In the genomic region with DNA sequence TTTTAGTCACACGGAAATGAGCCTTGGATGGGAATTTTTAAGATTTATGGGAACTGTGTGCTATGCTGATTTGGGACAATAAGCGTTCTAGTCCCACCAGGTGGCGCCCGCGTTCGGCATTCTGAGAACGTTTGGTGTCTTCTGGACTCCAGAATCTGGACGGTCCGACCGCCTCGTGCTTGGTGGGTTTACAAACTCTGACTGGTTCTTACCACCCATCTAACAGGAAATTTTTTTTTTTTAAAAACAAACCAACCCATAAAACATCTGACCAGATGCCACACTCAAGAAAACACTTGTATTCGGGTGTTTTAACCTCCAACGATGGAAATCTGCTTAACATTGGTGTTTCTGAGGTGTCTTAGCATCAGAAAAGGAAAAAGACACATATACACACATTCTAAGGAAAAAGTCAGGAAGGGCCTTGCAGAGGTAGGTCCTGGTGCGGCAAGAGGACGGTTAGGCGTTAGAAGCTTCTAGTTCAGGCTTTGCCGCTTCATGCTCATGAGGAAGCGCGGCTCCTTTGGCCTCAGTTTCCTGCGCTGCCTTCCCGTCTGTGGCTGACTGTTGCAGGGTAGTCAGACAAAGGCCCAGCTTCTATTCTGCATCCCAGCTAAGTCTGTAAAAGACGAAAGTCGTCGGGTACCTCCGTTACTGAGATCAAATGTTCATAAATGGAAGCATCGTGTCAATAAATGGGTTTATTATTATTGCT, we compare ENCODE assay signal across 8 cellular contexts. TPM values are rescaled to one million over a fixed set of nuclear protein-coding genes. Genes with fewer than 3 reads are reported as not detected.
DNase-seq lines count a peak whose midpoint lies in the region; ATAC-seq, FAIRE-seq and TF ChIP-seq lines count a peak whose summit lies in the region.

No MANE protein-coding gene starts in this region.

- in situ Hi-C loops in SK-MEL-5 (cut with HindIII; ENCODE audit: low pct_unique_long_range_greater_than_20kb, low sequenced_read_pairs): no loop called here

- no peaks in the 10 kb centered on the region for H3K79me2 ChIP-seq in MM.1S (ENCODE audit: low read length)

- peak overlapping the region; percentile 93 for H2AFZ ChIP-seq in MM.1S (ENCODE audit: low read length)
- H2AFZ ChIP-seq in neuronal stem cell (ENCODE audit: low read length): peak overlapping the region; percentile 100

- H3K4me1 Mint-ChIP-seq in activated naive CD4-positive, alpha-beta T cell treated with anti-CD3 and anti-CD28 coated beads, Interleukin-2, amount 10 ng/mL, durations not matched to agents 7 days and 5 days: peaks cover 26% of the 10 kb centered on the region

- H3K9me3 ChIP-seq in MM.1S (replicated peaks; ENCODE audit: insufficient read depth, low read length) (no peaks in the 10 kb centered on the region), neuronal stem cell (replicated peaks in 1 of 2; ENCODE audit: control insufficient read depth in 2 of 2, insufficient read depth in 1 of 2, low read depth in 1 of 2, low read length in 2 of 2) (no peaks in the 10 kb centered on the region), stomach smooth muscle (ENCODE audit: control insufficient read depth in 2 of 2, low read length in 2 of 2) (no peaks in the 10 kb centered on the region)

- TF ChIP-seq CTCF in MM.1S (IDR thresholded peaks at IDR 0.05; ENCODE audit: low read length): peak; percentile 94

- H3K4me3 Mint-ChIP-seq in activated naive CD4-positive, alpha-beta T cell treated with anti-CD3 and anti-CD28 coated beads, Interleukin-2, amount 10 ng/mL, durations not matched to agents 7 days and 5 days: peak overlapping the region; percentile 77

- H2BK120ac ChIP-seq in neuronal stem cell (ENCODE audit: low read depth, low read length): no peak overlapping the region

- peak overlapping the region; percentile 67 for H3K4me2 ChIP-seq in MM.1S (ENCODE audit: low read depth, low read length)
- no peak overlapping the region for H3K4me2 ChIP-seq in neuronal stem cell (ENCODE audit: insufficient read depth, low read length, poor library complexity, severe bottlenecking)

- no peak overlapping the region for H3K14ac ChIP-seq in neuronal stem cell (ENCODE audit: low read length)

- DNase-seq in DMS79 treated with DMSO at 0.1 percent for 48 hours (lab: John Stamatoyannopoulos, UW) (peak; percentile 74), MM.1S (peak; percentile 91), SK-MEL-5 (ENCODE audit: low read depth, low spot score) (peak; percentile 96), frontal cortex (ENCODE audit: low spot score in 2 of 2) (peak; percentile 65 to 68), neuronal stem cell (ENCODE audit: low spot score) (peak; percentile 86)
- peak; percentile 85 for DNase-seq in activated naive CD4-positive, alpha-beta T cell treated with anti-CD3 and anti-CD28 coated beads, Interleukin-2, amount 10 ng/mL, durations not matched to agents 7 days and 5 days

- no peak overlapping the region for H2BK5ac ChIP-seq in neuronal stem cell (ENCODE audit: low read length)

- peak overlapping the region; percentile 91 for H3K4me3 ChIP-seq in MM.1S (ENCODE audit: low read length)
- peak overlapping the region in 1 of 2 donors; percentile 91 for H3K4me3 ChIP-seq in neuronal stem cell (ENCODE audit: low read length in 2 of 2)
- H3K4me3 ChIP-seq in stomach smooth muscle (ENCODE audit: low read length in 2 of 2): peak overlapping the region; percentile 72 to 86

- H3K79me1 ChIP-seq in neuronal stem cell (ENCODE audit: low read depth, low read length): peaks cover 1% of the 10 kb centered on the region

- peak overlapping the region; percentile 15 for H3K18ac ChIP-seq in neuronal stem cell (ENCODE audit: low read length)

- H4K91ac ChIP-seq in neuronal stem cell (ENCODE audit: low read depth, low read length, poor library complexity): no peak overlapping the region

- H3K4ac ChIP-seq in neuronal stem cell (ENCODE audit: low read length): no peak overlapping the region

- no peak for ATAC-seq in HG02981 (IDR thresholded peaks at IDR 0.05; ENCODE audit: unreplicated experiment)

- H3K27me3 Mint-ChIP-seq in activated naive CD4-positive, alpha-beta T cell treated with anti-CD3 and anti-CD28 coated beads, Interleukin-2, amount 10 ng/mL, durations not matched to agents 7 days and 5 days: peaks cover 38% of the 10 kb centered on the region

- no peaks in the 10 kb centered on the region for H3K36me3 Mint-ChIP-seq in activated naive CD4-positive, alpha-beta T cell treated with anti-CD3 and anti-CD28 coated beads, Interleukin-2, amount 10 ng/mL, durations not matched to agents 7 days and 5 days

- H2AK5ac ChIP-seq in neuronal stem cell (ENCODE audit: low read depth, low read length): peak overlapping the region; percentile 20

- no peaks in the 10 kb centered on the region for H3K9me2 ChIP-seq in MM.1S (replicated peaks; ENCODE audit: insufficient read depth, low read length)

- H3K36me3 ChIP-seq in MM.1S (replicated peaks; ENCODE audit: insufficient read depth, low read length) (no peaks in the 10 kb centered on the region), neuronal stem cell (replicated peaks in 1 of 2; ENCODE audit: control insufficient read depth in 2 of 2, insufficient read depth in 2 of 2, low read length in 2 of 2) (peaks cover 0 to 3% of the 10 kb centered on the region in 2 donors), stomach smooth muscle (ENCODE audit: control insufficient read depth in 2 of 2, insufficient read depth in 2 of 2, low read length in 2 of 2) (no peaks in the 10 kb centered on the region)

- H3K9ac ChIP-seq in MM.1S (ENCODE audit: low read length) (peak overlapping the region; percentile 41; the same call in 1 of the 2 replicates), neuronal stem cell (ENCODE audit: low read depth, low read length, poor library complexity) (no peak overlapping the region), stomach smooth muscle (ENCODE audit: low read length in 2 of 2) (peak overlapping the region; percentile 68 to 83)

- no CpG with 5 or more reads among the region's 26 CpGs for WGBS in neuronal stem cell (ENCODE audit: extremely low coverage in 2 of 2, insufficient read length in 2 of 2, insufficient replicate concordance in 1 of 2), 2 donors

- no peaks in the 10 kb centered on the region for H3K9me3 Mint-ChIP-seq in activated naive CD4-positive, alpha-beta T cell treated with anti-CD3 and anti-CD28 coated beads, Interleukin-2, amount 10 ng/mL, durations not matched to agents 7 days and 5 days

- no peak overlapping the region for H3K23ac ChIP-seq in neuronal stem cell (ENCODE audit: low read depth, low read length, poor library complexity)

- H3K27ac ChIP-seq in MM.1S (ENCODE audit: low read length) (peak overlapping the region; percentile 2; the same call in 1 of the 2 replicates), neuronal stem cell (replicated peaks; ENCODE audit: low read length) (no peak overlapping the region), stomach smooth muscle (ENCODE audit: low read length) (peak overlapping the region; percentile 59)

- H2BK12ac ChIP-seq in neuronal stem cell (ENCODE audit: low read length): peak overlapping the region; percentile 80

- H3F3A ChIP-seq in MM.1S (ENCODE audit: insufficient read depth, low read length): peaks cover 14% of the 10 kb centered on the region; the same call in 1 of the 2 replicates

- peak overlapping the region; percentile 85 for H3K27ac Mint-ChIP-seq in activated naive CD4-positive, alpha-beta T cell treated with anti-CD3 and anti-CD28 coated beads, Interleukin-2, amount 10 ng/mL, durations not matched to agents 7 days and 5 days

- CTCF ChIA-PET in activated naive CD4-positive, alpha-beta T cell treated with anti-CD3 and anti-CD28 coated beads, Interleukin-2, amount 10 ng/mL, durations not matched to agents 7 days and 5 days (lab: Charles Lee): interaction anchor here (0.7 to 8.5 kb wide), 25 partner anchors 9 to 347 kb away, joined by 3 to 188 read pairs (median 4); a partner anchor contains a TSS

- H2BK15ac ChIP-seq in neuronal stem cell (ENCODE audit: low read length): peak overlapping the region; percentile 11

- H3K4me1 ChIP-seq in MM.1S (ENCODE audit: low read length) (peaks cover 14% of the 10 kb centered on the region), neuronal stem cell (ENCODE audit: control insufficient read depth in 2 of 2, insufficient read depth in 1 of 2, low read depth in 1 of 2, low read length in 2 of 2) (peaks cover 11 to 19% of the 10 kb centered on the region in 2 donors), stomach smooth muscle (ENCODE audit: control insufficient read depth, insufficient read depth, low read length) (peaks cover 11% of the 10 kb centered on the region)

- H3K27me3 ChIP-seq in MM.1S (replicated peaks; ENCODE audit: insufficient read depth, low read length) (peaks cover 5% of the 10 kb centered on the region; the same call in 1 of the 2 replicates), neuronal stem cell (ENCODE audit: control insufficient read depth in 3 of 3, insufficient read depth in 3 of 3, low read depth in 1 of 3, low read length in 3 of 3) (peaks cover 0 to 6% (median 0%) of the 10 kb centered on the region in 3 experiments), stomach smooth muscle (ENCODE audit: control insufficient read depth in 1 of 2, insufficient read depth in 2 of 2, low read length in 2 of 2) (no peaks in the 10 kb centered on the region)

- no peak overlapping the region for H4K8ac ChIP-seq in neuronal stem cell (ENCODE audit: low read depth, low read length)

- no peak for FAIRE-seq in frontal cortex (lab: Jason Lieb, UNC)

- H4K20me1 ChIP-seq in MM.1S (ENCODE audit: insufficient read depth, low read length): no peaks in the 10 kb centered on the region

RNA-seq across cellular contexts. Expression of a gene that starts 0.8 kb away (rescaled TPM):
- 26.3 and 33.1 TPM in 2 replicates for total RNA-seq in SK-MEL-5 (2014; rRNA removed; shearing (Covaris generic))
- 11.2 and 14.5 TPM in 2 replicates for polyA plus RNA-seq in SK-MEL-5 (2015; cell fraction: cytosol; rRNA removed)
- 9.8 and 14.0 TPM in 2 replicates for polyA plus RNA-seq in SK-MEL-5 (2015; cell fraction: nucleus; rRNA removed)
- total RNA-seq in frontal cortex: 14.7 TPM
- 15.3 TPM for polyA plus RNA-seq in neuronal stem cell (2013, experiment 1 of 2)
- polyA plus RNA-seq in neuronal stem cell (2013, experiment 2 of 2): 15.9 TPM

RNA-seq across cellular contexts. Expression of a gene that starts 22.3 kb away (rescaled TPM):
- 57.8 and 58.7 TPM in 2 replicates for total RNA-seq in SK-MEL-5 (2014; rRNA removed; shearing (Covaris generic))
- polyA plus RNA-seq in SK-MEL-5 (2015; cell fraction: cytosol; rRNA removed): 48.9 and 60.0 TPM in 2 replicates
- 94.1 and 109 TPM in 2 replicates for polyA plus RNA-seq in SK-MEL-5 (2015; cell fraction: nucleus; rRNA removed)
- total RNA-seq in frontal cortex: 13.9 TPM
- 36.1 TPM for polyA plus RNA-seq in neuronal stem cell (2013, experiment 1 of 2)
- 34.0 TPM for polyA plus RNA-seq in neuronal stem cell (2013, experiment 2 of 2)

RNA-seq across cellular contexts. Expression of a gene that starts 50.2 kb away (rescaled TPM):
- total RNA-seq in SK-MEL-5 (2014; rRNA removed; shearing (Covaris generic)): 27.9 and 28.4 TPM in 2 replicates
- 44.4 and 49.8 TPM in 2 replicates for polyA plus RNA-seq in SK-MEL-5 (2015; cell fraction: cytosol; rRNA removed)
- polyA plus RNA-seq in SK-MEL-5 (2015; cell fraction: nucleus; rRNA removed): 58.9 and 60.4 TPM in 2 replicates
- 7.3 TPM for total RNA-seq in frontal cortex
- polyA plus RNA-seq in neuronal stem cell (2013, experiment 1 of 2): 54.3 TPM
- 54.2 TPM for polyA plus RNA-seq in neuronal stem cell (2013, experiment 2 of 2)
